ENCODE assay signal across 9 cellular contexts in the genomic region with DNA sequence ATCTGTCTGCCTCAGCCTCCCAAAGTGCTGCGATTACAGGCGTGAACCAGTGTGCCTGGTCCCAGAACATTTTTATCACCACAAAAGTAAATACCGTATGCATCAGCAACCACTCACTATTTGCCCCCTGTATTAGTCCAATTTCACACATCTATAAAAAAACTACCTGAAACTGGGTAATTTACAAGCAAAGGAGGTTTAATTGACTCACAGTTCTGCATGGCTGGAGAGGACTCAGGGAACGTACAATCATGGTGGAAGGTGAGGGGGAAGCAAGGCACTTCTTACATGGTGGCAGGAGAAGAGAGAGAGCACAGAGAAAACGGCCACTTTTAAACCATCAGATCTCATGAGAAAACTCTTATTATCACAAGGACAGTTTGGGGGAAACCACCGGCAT.
"Had no signal": no experiment of that assay in that cellular context is flagged by ENCODE, and none has a peak within 500 bp of the region (broad histone marks: within the 10 kb centered on the region; RNA-seq: fewer than 3 reads in every experiment).

No MANE protein-coding gene starts in this region.

- H3K27ac ChIP-seq: KMS-11 had no signal

- FAIRE-seq: H54, HTR-8/SVneo had no signal

- H3K9me3 Mint-ChIP-seq: H9 had no signal

- DNase-seq: GOT3, H9, HCEC 1CT, IMR-90, Karpas-422, KBM-7 had no signal

- H3K9ac ChIP-seq: KMS-11 had no signal

- H3K4me2 ChIP-seq: KMS-11 had no signal
